Comparison of ENCODE assay signal across 18 cellular contexts in the genomic region with DNA sequence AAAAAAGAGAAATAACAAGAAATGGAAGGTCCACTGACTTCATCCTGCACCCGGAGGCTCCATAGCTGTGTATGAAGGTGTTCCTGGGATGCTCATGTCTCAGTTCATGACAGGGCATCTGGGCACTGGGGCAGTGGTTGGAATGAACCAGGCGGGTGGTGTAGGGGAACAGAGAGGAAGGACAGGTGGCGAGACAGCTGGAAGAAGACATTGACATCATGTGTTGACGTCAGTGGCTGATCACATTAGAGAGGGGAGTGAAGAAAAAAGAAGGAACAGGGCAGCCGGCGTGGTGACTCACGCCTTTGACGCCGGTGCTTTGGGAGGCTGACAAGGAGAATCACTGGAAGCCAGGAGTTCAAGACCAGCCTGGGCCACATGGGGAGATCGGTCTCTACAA.
"Had no signal": no experiment of that assay in that cellular context is flagged by ENCODE, and none has a peak within 500 bp of the region (broad histone marks: within the 10 kb centered on the region; RNA-seq: fewer than 3 reads in every experiment).

No MANE protein-coding gene starts in this region.

- H3K27me3 Mint-ChIP-seq: activated CD4-positive, alpha-beta memory T cell treated with anti-CD3 and anti-CD28 coated beads, Interleukin-2, amount 10 ng/mL, durations not matched to agents 7 days and 5 days; activated CD8-positive, alpha-beta memory T cell treated with anti-CD3 and anti-CD28 coated beads, Interleukin-2, amount 10 ng/mL, durations not matched to agents 7 days and 5 days; type B pancreatic cell had no signal

- H3K9me3 ChIP-seq: prostate gland had no signal

- H3K27ac Mint-ChIP-seq: activated CD4-positive, alpha-beta memory T cell treated with anti-CD3 and anti-CD28 coated beads, Interleukin-2, amount 10 ng/mL, durations not matched to agents 7 days and 5 days; activated CD8-positive, alpha-beta memory T cell treated with anti-CD3 and anti-CD28 coated beads, Interleukin-2, amount 10 ng/mL, durations not matched to agents 7 days and 5 days; activated naive CD8-positive, alpha-beta T cell; type B pancreatic cell had no signal

- H3K36me3 ChIP-seq: prostate gland, stomach had no signal

- H3K4me3 Mint-ChIP-seq: activated CD4-positive, alpha-beta memory T cell treated with anti-CD3 and anti-CD28 coated beads, Interleukin-2, amount 10 ng/mL, durations not matched to agents 7 days and 5 days; activated CD8-positive, alpha-beta memory T cell treated with anti-CD3 and anti-CD28 coated beads, Interleukin-2, amount 10 ng/mL, durations not matched to agents 7 days and 5 days; activated naive CD8-positive, alpha-beta T cell; type B pancreatic cell had no signal

- H3K4me3 ChIP-seq: hepatocyte, lung, prostate gland, stomach had no signal

- H2AFZ ChIP-seq: hepatocyte had no signal

- H3K4me2 ChIP-seq: hepatocyte had no signal

- H3K27ac ChIP-seq: foreskin keratinocyte, hepatocyte, prostate gland, stomach had no signal

- H3K36me3 Mint-ChIP-seq: activated CD8-positive, alpha-beta memory T cell treated with anti-CD3 and anti-CD28 coated beads, Interleukin-2, amount 10 ng/mL, durations not matched to agents 7 days and 5 days; activated naive CD8-positive, alpha-beta T cell had no signal

- H3K4me1 Mint-ChIP-seq: activated CD4-positive, alpha-beta memory T cell treated with anti-CD3 and anti-CD28 coated beads, Interleukin-2, amount 10 ng/mL, durations not matched to agents 7 days and 5 days; activated CD8-positive, alpha-beta memory T cell treated with anti-CD3 and anti-CD28 coated beads, Interleukin-2, amount 10 ng/mL, durations not matched to agents 7 days and 5 days had no signal

- ATAC-seq: activated CD8-positive, alpha-beta memory T cell treated with anti-CD3 and anti-CD28 coated beads, Interleukin-2, amount 10 ng/mL, durations not matched to agents 7 days and 5 days; foreskin keratinocyte; right cardiac atrium had no signal

- H3K27me3 ChIP-seq: foreskin keratinocyte, hepatocyte, stomach had no signal

- DNase-seq: activated CD4-positive, alpha-beta memory T cell treated with anti-CD3 and anti-CD28 coated beads, Interleukin-2, amount 10 ng/mL, durations not matched to agents 7 days and 5 days; activated CD4-positive, alpha-beta T cell treated with anti-CD3 and anti-CD28 coated beads for 48 hours; activated CD4-positive, CD25-positive, alpha-beta regulatory T cell; activated CD8-positive, alpha-beta memory T cell treated with anti-CD3 and anti-CD28 coated beads, Interleukin-2, amount 10 ng/mL, durations not matched to agents 7 days and 5 days; dermis blood vessel endothelial cell; effector memory CD4-positive, alpha-beta T cell; foreskin keratinocyte; right cardiac atrium; small intestine; stimulated activated CD4-positive, alpha-beta T cell treated with anti-CD3 and anti-CD28 coated beads, Interleukin-15, amount 100 ng/mL, for 24 hours; stimulated activated CD4-positive, alpha-beta T cell treated with anti-CD3 and anti-CD28 coated beads, Interleukin-2, amount 100 ng/mL, for 48 hours; stomach; T1000 had no signal

- H3K4me1 ChIP-seq: foreskin keratinocyte, prostate gland, stomach had no signal
